10 cellular contexts compared by ENCODE assay signal in the genomic region with DNA sequence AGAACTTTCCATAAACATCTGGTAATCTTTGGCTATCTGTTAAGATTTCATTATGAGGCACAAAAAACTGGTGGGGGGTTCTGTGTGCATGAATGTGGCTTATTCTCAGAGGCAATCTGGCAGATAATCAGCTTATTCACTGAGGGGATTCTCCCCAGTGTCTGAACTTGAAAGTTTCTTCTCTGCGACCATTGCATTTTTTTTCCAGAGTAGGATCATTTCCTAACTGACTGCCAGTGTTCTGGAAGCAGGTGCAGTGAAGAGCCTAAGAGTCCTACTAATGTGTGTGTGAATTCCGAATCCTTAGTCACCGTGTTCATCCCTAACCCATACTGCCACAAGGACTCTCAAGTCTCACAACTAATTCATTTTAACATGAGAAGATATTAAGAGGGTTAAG.
DNase-seq lines count a peak whose midpoint lies in the region; ATAC-seq, FAIRE-seq and TF ChIP-seq lines count a peak whose summit lies in the region.
"Had no signal": no experiment of that assay in that cellular context is flagged by ENCODE, and none has a peak within 500 bp of the region (broad histone marks: within the 10 kb centered on the region; RNA-seq: fewer than 3 reads in every experiment).

No MANE protein-coding gene starts in this region.

- TF ChIP-seq CTCF in A549 (IDR thresholded peaks at IDR 0.05), result no peak
- no peak for TF ChIP-seq CTCF in KMS-11 (conservative IDR thresholded peaks at IDR 0.05; ENCODE audit: low read depth, low read length)

- H3K27me3 Mint-ChIP-seq in activated T-helper 2 cell treated with anti-CD3 and anti-CD28 coated beads, Interferon-gamma antibody, Interleukin-2, Interleukin-4, amounts not matched to agents 10 μg/mL and 5 μg/mL and 100 μg/mL, durations not matched to agents 14 hours and 24 hours and 36 hours (ENCODE audit: low read depth), result no peaks in the 10 kb centered on the region
- no peaks in the 10 kb centered on the region for H3K27me3 Mint-ChIP-seq in naive B cell

- H4K20me1 ChIP-seq in KMS-11 (ENCODE audit: insufficient read depth), result no peaks in the 10 kb centered on the region

- H3K27me3 ChIP-seq in KMS-11 (ENCODE audit: insufficient read depth, low read depth), result no peaks in the 10 kb centered on the region

- H3K9me3 Mint-ChIP-seq in activated T-helper 2 cell treated with anti-CD3 and anti-CD28 coated beads, Interferon-gamma antibody, Interleukin-2, Interleukin-4, amounts not matched to agents 10 μg/mL and 5 μg/mL and 100 μg/mL, durations not matched to agents 14 hours and 24 hours and 36 hours, result peaks cover 9% of the 10 kb centered on the region
- H3K9me3 Mint-ChIP-seq in naive B cell, result peaks cover 0 to 3% (median 0%) of the 10 kb centered on the region in 7 donors

- H3K36me3 Mint-ChIP-seq in activated T-helper 2 cell treated with anti-CD3 and anti-CD28 coated beads, Interferon-gamma antibody, Interleukin-2, Interleukin-4, amounts not matched to agents 10 μg/mL and 5 μg/mL and 100 μg/mL, durations not matched to agents 14 hours and 24 hours and 36 hours (ENCODE audit: low read depth), result peaks cover 17% of the 10 kb centered on the region
- no peaks in the 10 kb centered on the region for H3K36me3 Mint-ChIP-seq in naive B cell

- peaks cover 49% of the 10 kb centered on the region for H3K4me1 Mint-ChIP-seq in activated T-helper 2 cell treated with anti-CD3 and anti-CD28 coated beads, Interferon-gamma antibody, Interleukin-2, Interleukin-4, amounts not matched to agents 10 μg/mL and 5 μg/mL and 100 μg/mL, durations not matched to agents 14 hours and 24 hours and 36 hours (ENCODE audit: low read depth)
- H3K4me1 Mint-ChIP-seq in naive B cell, result peaks cover 42 to 51% (median 45%) of the 10 kb centered on the region in 3 donors

- 80% methylated on average over 3 of the region's 3 CpGs for WGBS in A549 (ENCODE audit: missing lambda C conversion rate)

- H3K27ac ChIP-seq in A549 (peak overlapping the region; percentile 69 to 72; a peak in 5 of 6 replicates), KMS-11 (peak overlapping the region; percentile 95)

- H3K9me3 ChIP-seq in A549, result 0 out of 3 replicates have a peak, but pooled peaks cover 5% of the 10 kb centered on the region

- ATAC-seq in A549, result no peak
- no peak for ATAC-seq in naive B cell (ENCODE audit: low read depth in 2 of 2)
- ATAC-seq in GM18505 (IDR thresholded peaks at IDR 0.05; ENCODE audit: unreplicated experiment), result no peak
- no peak for ATAC-seq in GM18868 (IDR thresholded peaks at IDR 0.05; ENCODE audit: unreplicated experiment)

- no peak for FAIRE-seq in A549 (lab: Jason Lieb, UNC)

- peaks cover 42% of the 10 kb centered on the region for H3K4me1 ChIP-seq in A549
- peaks cover 45% of the 10 kb centered on the region for H3K4me1 ChIP-seq in KMS-11 (ENCODE audit: low read depth, poor library complexity, severe bottlenecking)

- POLR2A ChIA-PET in A549 (lab: Yijun Ruan, JAX), result no interaction called here

- no peak for TF ChIP-seq RAD21 in A549 (conservative IDR thresholded peaks at IDR 0.05 in 1 of 2, IDR thresholded peaks at IDR 0.05 in 1 of 2)

- H3K9ac ChIP-seq in KMS-11, result peak overlapping the region; percentile 78; the same call in 1 of the 2 replicates

- no peaks in the 10 kb centered on the region for H3K79me2 ChIP-seq in KMS-11 (ENCODE audit: insufficient read depth, low read depth)

- peak overlapping the region; percentile 47 for H3K4me3 Mint-ChIP-seq in activated T-helper 2 cell treated with anti-CD3 and anti-CD28 coated beads, Interferon-gamma antibody, Interleukin-2, Interleukin-4, amounts not matched to agents 10 μg/mL and 5 μg/mL and 100 μg/mL, durations not matched to agents 14 hours and 24 hours and 36 hours (ENCODE audit: low read depth)
- peak overlapping the region in 3 of 8 donors; percentile 47 to 92 (median 81) for H3K4me3 Mint-ChIP-seq in naive B cell

- H3K36me3 ChIP-seq in KMS-11 (ENCODE audit: insufficient read depth), result no peaks in the 10 kb centered on the region

- intact Hi-C loops in activated T-helper 2 cell treated with anti-CD3 and anti-CD28 coated beads, Interferon-gamma antibody, Interleukin-2, Interleukin-4, amounts not matched to agents 10 μg/mL and 5 μg/mL and 100 μg/mL, durations not matched to agents 14 hours and 24 hours and 36 hours (cut with micrococcal nuclease), result loop anchor here (1.0 to 2.0 kb wide), 3 partner anchors 15 to 73 kb away; a partner anchor contains a TSS

- TF ChIP-seq EP300 in A549 (IDR thresholded peaks at IDR 0.05), result no peak

- H2AFZ ChIP-seq in KMS-11 (ENCODE audit: low read depth), result peak overlapping the region; percentile 58

- peak overlapping the region; percentile 67 for H3K4me2 ChIP-seq in A549
- peak overlapping the region; percentile 70 for H3K4me2 ChIP-seq in KMS-11

- TF ChIP-seq POLR2A in A549 (IDR thresholded peaks at IDR 0.05; ENCODE audit: low read length) (no peak), GM18505 (IDR thresholded peaks at IDR 0.05; ENCODE audit: borderline replicate concordance, extremely low read depth, insufficient read depth, insufficient read length) (no peak)

- H3K27ac Mint-ChIP-seq in activated T-helper 2 cell treated with anti-CD3 and anti-CD28 coated beads, Interferon-gamma antibody, Interleukin-2, Interleukin-4, amounts not matched to agents 10 μg/mL and 5 μg/mL and 100 μg/mL, durations not matched to agents 14 hours and 24 hours and 36 hours, result peak overlapping the region; percentile 99
- H3K27ac Mint-ChIP-seq in naive B cell, result peak overlapping the region; percentile 100

- DNase-seq in A549 (ENCODE audit: low read depth in 1 of 2, low spot score in 1 of 2) (no peak), naive B cell (no peak), NCI-H2107 (lab: John Stamatoyannopoulos, UW) (no peak), MV-4-11 (lab: John Stamatoyannopoulos, UW) (no peak)
- no peak for DNase-seq in activated T-helper 2 cell treated with anti-CD3 and anti-CD28 coated beads, Interferon-gamma antibody, Interleukin-2, Interleukin-4, amounts not matched to agents 10 μg/mL and 5 μg/mL and 100 μg/mL, durations not matched to agents 14 hours and 24 hours and 36 hours (ENCODE audit: low spot score)
- DNase-seq: activated gamma-delta T cell, NCI-H510A treated with DMSO at 0.1 percent for 48 hours had no signal

- H3K4me3 ChIP-seq in A549, result no peak overlapping the region
- no peak overlapping the region for H3K4me3 ChIP-seq in KMS-11 (IDR thresholded peaks at IDR 0.05; ENCODE audit: insufficient read depth, low read depth, low read length)

- CTCF ChIA-PET in A549 (lab: Yijun Ruan, JAX), result interaction anchor here (3.6 kb wide), 1 partner anchor 116 kb away, joined by 17 read pairs; no protein-coding TSS in a partner anchor

TF ChIP-seq in A549, 52 proteins besides CTCF, POLR2A, EP300 and RAD21:
- no peak for TF ChIP-seq HOXB5 (CRISPR knock-in tag; IDR thresholded peaks at IDR 0.05)
- TF ChIP-seq MAZ (IDR thresholded peaks at IDR 0.05; ENCODE audit: borderline replicate concordance, low read depth, low read length), result no peak
- no peak for TF ChIP-seq RCOR1 (IDR thresholded peaks at IDR 0.05; ENCODE audit: low read depth, low read length)
- no peak for TF ChIP-seq RARB (CRISPR knock-in tag; IDR thresholded peaks at IDR 0.05)
- no peak for TF ChIP-seq CBX2 (IDR thresholded peaks at IDR 0.05; ENCODE audit: borderline replicate concordance, low read depth)
- no peak for TF ChIP-seq KDM5A (IDR thresholded peaks at IDR 0.05)
